In the genomic region with DNA sequence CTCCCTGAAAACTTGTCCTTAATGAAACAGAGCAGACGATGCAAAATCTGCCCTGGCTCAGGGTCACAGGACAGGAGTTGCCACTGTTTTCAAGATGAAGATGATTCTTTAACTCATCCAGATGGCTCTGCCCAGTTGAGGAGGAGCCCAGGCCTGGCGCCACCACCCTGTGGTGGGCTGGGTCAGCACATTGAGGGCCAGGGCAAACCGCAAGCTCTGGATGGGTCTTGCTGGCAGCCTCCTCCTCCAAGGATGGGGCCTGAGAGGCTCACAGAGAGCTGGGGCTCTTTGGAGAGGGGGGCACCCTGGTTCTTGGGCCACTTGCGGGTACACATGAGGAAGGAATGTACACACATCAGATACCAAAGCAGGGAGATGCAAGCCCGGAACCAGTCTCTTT, we compare ENCODE assay signal across 26 cellular contexts.
"Had no signal": no experiment of that assay in that cellular context is flagged by ENCODE, and none has a peak within 500 bp of the region (broad histone marks: within the 10 kb centered on the region; RNA-seq: fewer than 3 reads in every experiment).

No MANE protein-coding gene starts in this region.

- H3K27me3 ChIP-seq: ascending aorta, body of pancreas, SJSA1 had no signal

- ATAC-seq: activated naive CD4-positive, alpha-beta T cell treated with anti-CD3 and anti-CD28 coated beads, Interleukin-2, amount 50 U/mL, for 72 hours; activated naive CD8-positive, alpha-beta T cell treated with anti-CD3 and anti-CD28 coated beads, Interleukin-2, amount 50 U/mL, for 24 hours; activated T-cell treated with anti-CD3 and anti-CD28 coated beads, Interleukin-2, amount 50 U/mL, for 4 hours; body of pancreas; Panc1; T-helper 17 cell had no signal

- H3K27ac Mint-ChIP-seq: activated CD4-positive, alpha-beta memory T cell treated with anti-CD3 and anti-CD28 coated beads for 36 hours; activated CD4-positive, alpha-beta T cell treated with anti-CD3 and anti-CD28 coated beads, Interleukin-2, amount 10 ng/mL, durations not matched to agents 7 days and 5 days; activated naive CD4-positive, alpha-beta T cell treated with anti-CD3 and anti-CD28 coated beads, Interleukin-2, amount 50 U/mL, for 72 hours; activated naive CD8-positive, alpha-beta T cell treated with anti-CD3 and anti-CD28 coated beads, Interleukin-2, amount 50 U/mL, for 24 hours; T-helper 17 cell had no signal

- H3K4me3 ChIP-seq: ascending aorta, body of pancreas, SJSA1 had no signal

- H3K4me1 ChIP-seq: ascending aorta, body of pancreas had no signal

- H3K4me3 Mint-ChIP-seq: activated CD4-positive, alpha-beta memory T cell treated with anti-CD3 and anti-CD28 coated beads for 36 hours; activated CD4-positive, alpha-beta T cell treated with anti-CD3 and anti-CD28 coated beads, Interleukin-2, amount 10 ng/mL, durations not matched to agents 7 days and 5 days; activated naive CD8-positive, alpha-beta T cell treated with anti-CD3 and anti-CD28 coated beads, Interleukin-2, amount 50 U/mL, for 24 hours; activated T-cell treated with anti-CD3 and anti-CD28 coated beads, Interleukin-2, amount 50 U/mL, for 4 hours; central memory CD8-positive, alpha-beta T cell; T-helper 17 cell had no signal

- H3K9me3 Mint-ChIP-seq: activated CD4-positive, alpha-beta memory T cell treated with anti-CD3 and anti-CD28 coated beads for 36 hours; activated CD4-positive, alpha-beta T cell treated with anti-CD3 and anti-CD28 coated beads, Interleukin-2, amount 10 ng/mL, durations not matched to agents 7 days and 5 days; activated naive CD8-positive, alpha-beta T cell treated with anti-CD3 and anti-CD28 coated beads, Interleukin-2, amount 50 U/mL, for 24 hours; activated T-cell treated with anti-CD3 and anti-CD28 coated beads, Interleukin-2, amount 50 U/mL, for 4 hours; central memory CD8-positive, alpha-beta T cell had no signal

- H3K36me3 Mint-ChIP-seq: activated CD4-positive, alpha-beta memory T cell treated with anti-CD3 and anti-CD28 coated beads for 36 hours; activated naive CD4-positive, alpha-beta T cell treated with anti-CD3 and anti-CD28 coated beads, Interleukin-2, amount 50 U/mL, for 72 hours had no signal

- H3K9me3 ChIP-seq: ascending aorta, body of pancreas, SJSA1 had no signal

- H3K27ac ChIP-seq: ascending aorta, body of pancreas, SJSA1 had no signal

- H3K27me3 Mint-ChIP-seq: activated CD4-positive, alpha-beta memory T cell treated with anti-CD3 and anti-CD28 coated beads for 36 hours; activated CD4-positive, alpha-beta T cell treated with anti-CD3 and anti-CD28 coated beads, Interleukin-2, amount 10 ng/mL, durations not matched to agents 7 days and 5 days; activated naive CD8-positive, alpha-beta T cell treated with anti-CD3 and anti-CD28 coated beads, Interleukin-2, amount 50 U/mL, for 24 hours; T-helper 17 cell had no signal

- H3K36me3 ChIP-seq: ascending aorta, SJSA1 had no signal

- FAIRE-seq: bronchial epithelial cell had no signal

- DNase-seq: activated CD4-positive, alpha-beta memory T cell treated with anti-CD3 and anti-CD28 coated beads for 36 hours; activated CD4-positive, alpha-beta T cell treated with anti-CD3 and anti-CD28 coated beads, Interleukin-2, amount 10 ng/mL, durations not matched to agents 7 days and 5 days; activated CD4-positive, CD25-positive, alpha-beta regulatory T cell; activated CD8-positive, alpha-beta memory T cell treated with anti-CD3 and anti-CD28 coated beads for 24 hours; activated effector memory CD4-positive, alpha-beta T cell treated with anti-CD3 and anti-CD28 coated beads, Interleukin-2, amount 50 U/mL, for 16 hours; activated naive CD4-positive, alpha-beta T cell treated with Interleukin-2 at 50 U/mL for 16 hours; activated naive CD8-positive, alpha-beta T cell treated with anti-CD3 and anti-CD28 coated beads, Interleukin-2, amount 50 U/mL, for 24 hours; activated T-cell treated with anti-CD3 and anti-CD28 coated beads, Interleukin-2, amount 50 U/mL, for 4 hours; amniotic stem cell; body of pancreas; MM.1S; NCI-H187; NCI-H226; NCI-H526; NK-92 treated with Interleukin-12 subunit alpha and Interleukin-12 subunit beta, amount 100 ng/mL, for 24 hours; OCI-M1; RPMI8226; SHP77; T-helper 17 cell; T-helper 9 cell had no signal

- H3K4me1 Mint-ChIP-seq: activated CD4-positive, alpha-beta T cell treated with anti-CD3 and anti-CD28 coated beads, Interleukin-2, amount 10 ng/mL, durations not matched to agents 7 days and 5 days; activated naive CD8-positive, alpha-beta T cell treated with anti-CD3 and anti-CD28 coated beads, Interleukin-2, amount 50 U/mL, for 24 hours; central memory CD8-positive, alpha-beta T cell; T-helper 17 cell had no signal
